Comparison of ENCODE assay signal across 8 cellular contexts in genomic region chr10:111360260-111360925, GRCh38.
DNase-seq lines count a peak whose midpoint lies in the region; ATAC-seq and TF ChIP-seq lines count a peak whose summit lies in the region.

No MANE protein-coding gene starts in this region.

- DNase-seq in activated CD8-positive, alpha-beta memory T cell treated with anti-CD3 and anti-CD28 coated beads, Interleukin-2, amount 10 ng/mL, durations not matched to agents 7 days and 5 days = no peak
- no peak for DNase-seq in activated CD8-positive, alpha-beta memory T cell treated with anti-CD3 and anti-CD28 coated beads, Interleukin-2, amount 50 U/mL, for 4 hours
- DNase-seq in HuH-7 (ENCODE audit: low spot score) = peak; percentile 40
- DNase-seq in RWPE2 (ENCODE audit: low spot score) = no peak
- DNase-seq in foreskin melanocyte = peak; percentile 32
- peak; percentile 49 for DNase-seq in renal cortical epithelial cell (ENCODE audit: low read depth)
- DNase-seq in GOT3 (lab: John Stamatoyannopoulos, UW) = no peak

- peak; percentile 53 for ATAC-seq in activated CD8-positive, alpha-beta memory T cell treated with anti-CD3 and anti-CD28 coated beads, Interleukin-2, amount 10 ng/mL, durations not matched to agents 7 days and 5 days
- ATAC-seq in GM21723 (IDR thresholded peaks at IDR 0.05; ENCODE audit: unreplicated experiment) (peak; percentile 97), RWPE2 (ENCODE audit: low read depth) (peak; percentile 85)

- H3K9me3 ChIP-seq in RWPE2 (ENCODE audit: severe bottlenecking) = no peaks in the 10 kb centered on the region

- no peaks in the 10 kb centered on the region for H3K9me3 Mint-ChIP-seq in activated CD8-positive, alpha-beta memory T cell treated with anti-CD3 and anti-CD28 coated beads, Interleukin-2, amount 10 ng/mL, durations not matched to agents 7 days and 5 days (ENCODE audit: low read depth)

- CTCF ChIA-PET in activated CD8-positive, alpha-beta memory T cell treated with anti-CD3 and anti-CD28 coated beads, Interleukin-2, amount 10 ng/mL, durations not matched to agents 7 days and 5 days (lab: Charles Lee) = no interaction called here

- no peak overlapping the region for H3K4me3 Mint-ChIP-seq in activated CD8-positive, alpha-beta memory T cell treated with anti-CD3 and anti-CD28 coated beads, Interleukin-2, amount 10 ng/mL, durations not matched to agents 7 days and 5 days

- H3K27ac Mint-ChIP-seq in activated CD8-positive, alpha-beta memory T cell treated with anti-CD3 and anti-CD28 coated beads, Interleukin-2, amount 10 ng/mL, durations not matched to agents 7 days and 5 days = no peak overlapping the region

- no peak overlapping the region for H3K4me3 ChIP-seq in RWPE2 (ENCODE audit: severe bottlenecking)

- H3K36me3 Mint-ChIP-seq in activated CD8-positive, alpha-beta memory T cell treated with anti-CD3 and anti-CD28 coated beads, Interleukin-2, amount 10 ng/mL, durations not matched to agents 7 days and 5 days = no peaks in the 10 kb centered on the region

- no peaks in the 10 kb centered on the region for H3K4me1 Mint-ChIP-seq in activated CD8-positive, alpha-beta memory T cell treated with anti-CD3 and anti-CD28 coated beads, Interleukin-2, amount 10 ng/mL, durations not matched to agents 7 days and 5 days

- H3K27me3 Mint-ChIP-seq in activated CD8-positive, alpha-beta memory T cell treated with anti-CD3 and anti-CD28 coated beads, Interleukin-2, amount 10 ng/mL, durations not matched to agents 7 days and 5 days = peaks cover 21% of the 10 kb centered on the region

- no peak overlapping the region for H3K27ac ChIP-seq in RWPE2 (ENCODE audit: poor library complexity, severe bottlenecking)

- H3K36me3 ChIP-seq in RWPE2 (ENCODE audit: low read depth) = no peaks in the 10 kb centered on the region

- H3K27me3 ChIP-seq in RWPE2 (ENCODE audit: insufficient read depth, poor library complexity, severe bottlenecking) = peaks cover 9% of the 10 kb centered on the region

- peak; percentile 38 for TF ChIP-seq CTCF in RWPE2 (IDR thresholded peaks at IDR 0.05; ENCODE audit: poor library complexity, severe bottlenecking)

- H3K4me1 ChIP-seq in RWPE2 (ENCODE audit: insufficient read depth, poor library complexity, severe bottlenecking) = no peaks in the 10 kb centered on the region

Comparison
In these comparisons a context has a peak if more than half of its experiments do, and no peak if none do; other contexts are left out.
1. DNase-seq: peak in HuH-7 (single experiment), foreskin melanocyte (single experiment) and renal cortical epithelial cell (single experiment); none in activated CD8-positive, alpha-beta memory T cell treated with anti-CD3 and anti-CD28 coated beads, Interleukin-2, amount 10 ng/mL, durations not matched to agents 7 days and 5 days (single experiment), activated CD8-positive, alpha-beta memory T cell treated with anti-CD3 and anti-CD28 coated beads, Interleukin-2, amount 50 U/mL, for 4 hours (single experiment), RWPE2 (single experiment) and GOT3 (single experiment).
2. Peak in every context shown above with its lines, with median percentiles within 50 percentile points of each other: ATAC-seq.